8 cellular contexts compared by ENCODE assay signal in the genomic region with DNA sequence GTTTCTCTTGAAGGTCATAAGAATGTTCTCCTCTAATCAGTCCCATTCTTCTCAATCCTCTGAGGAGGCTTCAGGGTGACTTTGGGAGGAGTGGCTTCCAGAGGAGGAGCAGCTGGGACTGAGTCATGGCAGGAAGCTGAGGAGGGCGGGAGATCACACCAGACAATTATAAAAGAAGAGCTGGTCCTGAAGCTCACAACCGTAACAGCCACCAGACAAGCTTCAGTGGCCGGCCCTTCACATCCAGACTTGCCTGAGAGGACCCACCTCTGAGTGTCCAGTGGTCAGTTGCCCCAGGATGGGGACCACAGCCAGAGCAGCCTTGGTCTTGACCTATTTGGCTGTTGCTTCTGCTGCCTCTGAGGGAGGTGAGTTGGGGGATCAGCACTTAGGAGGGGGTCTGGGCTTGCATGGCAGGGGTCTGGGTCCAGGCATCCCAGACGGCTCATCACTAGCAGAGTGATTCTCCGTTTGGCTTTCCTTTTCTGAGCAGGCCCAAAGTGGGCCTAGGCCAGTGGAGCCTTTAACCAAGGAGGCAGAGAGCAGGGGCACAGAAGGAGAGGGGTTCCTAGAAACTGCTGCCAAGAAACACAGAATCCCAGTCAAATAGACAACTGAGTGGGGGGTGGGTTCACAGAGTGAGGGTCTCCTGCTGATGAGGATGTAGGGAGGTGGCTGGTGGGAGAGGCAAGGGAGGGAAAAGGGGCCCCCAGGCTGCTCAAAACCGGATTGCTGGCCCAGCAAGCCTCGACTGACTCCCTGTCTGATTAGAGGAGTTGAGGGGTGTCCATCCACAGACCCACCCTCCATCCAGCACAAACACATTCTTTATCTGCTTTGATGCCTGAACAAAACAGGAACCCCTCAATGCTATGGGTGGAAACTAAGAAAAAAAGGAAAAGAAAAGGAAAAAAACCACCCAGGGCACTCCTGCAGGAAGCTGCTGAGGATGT. TPM values are rescaled to one million over a fixed set of nuclear protein-coding genes. Genes with fewer than 3 reads are reported as not detected.
DNase-seq lines count a peak whose midpoint lies in the region; ATAC-seq and TF ChIP-seq lines count a peak whose summit lies in the region.

Gene ECM1 (plus strand): TSS at position 198 of the 953 bp plus-strand sequence. CDS start 101 bp downstream, at position 299.

- TF ChIP-seq CTCF in astrocyte of the spinal cord (IDR thresholded peaks at IDR 0.05; ENCODE audit: low read depth, low read length) = no peak
- TF ChIP-seq CTCF in kidney epithelial cell (IDR thresholded peaks at IDR 0.05; ENCODE audit: insufficient read depth, low read length, poor library complexity, severe bottlenecking) = no peak
- TF ChIP-seq CTCF in thoracic aorta (IDR thresholded peaks at IDR 0.05) = no peak

- no peaks in the 10 kb centered on the region for H3K9me3 ChIP-seq in HUES48 (ENCODE audit: control insufficient read depth, insufficient read depth, low read length)
- H3K9me3 ChIP-seq in thoracic aorta = no peaks in the 10 kb centered on the region

- H3K4me3 ChIP-seq in ACC112 (ENCODE audit: low read depth, low read length) (peak within 1 kb of the TSS; percentile 76), HUES48 (ENCODE audit: low read depth, low read length) (no peak within 1 kb of the TSS), astrocyte of the spinal cord (ENCODE audit: low read depth, low read length) (peak within 1 kb of the TSS; percentile 24), kidney epithelial cell (ENCODE audit: low read depth, low read length) (no peak within 1 kb of the TSS), thoracic aorta (peak within 1 kb of the TSS; percentile 60)

- H3K79me2 ChIP-seq in ACC112 (ENCODE audit: control insufficient read depth, insufficient read depth, low read length, unreplicated experiment) = peaks cover 7% of the 10 kb centered on the region

- no peak within 1 kb of the TSS for H2AFZ ChIP-seq in ACC112 (ENCODE audit: low read length, unreplicated experiment)

- ATAC-seq in thoracic aorta (ENCODE audit: insufficient number of reproducible peaks, low FRiP score, low read depth) (no peak), GM21723 (IDR thresholded peaks at IDR 0.05; ENCODE audit: unreplicated experiment) (no peak), GM19035 (IDR thresholded peaks at IDR 0.05; ENCODE audit: unreplicated experiment) (no peak)
- ATAC-seq in activated CD4-positive, CD25-positive, alpha-beta regulatory T cell treated with anti-CD3 and anti-CD28 coated beads, Interleukin-2, amount 50 U/mL, for 24 hours = no peak

- in situ Hi-C loops in astrocyte of the spinal cord (cut with HindIII; ENCODE audit: low sequenced_read_pairs) = no loop called here

- H3K27me3 ChIP-seq in ACC112 (ENCODE audit: insufficient read depth, low read length) (no peaks in the 10 kb centered on the region), HUES48 (ENCODE audit: control insufficient read depth, insufficient read depth, low read length) (no peaks in the 10 kb centered on the region), kidney epithelial cell (ENCODE audit: control insufficient read depth, insufficient read depth, low read length) (no peaks in the 10 kb centered on the region), thoracic aorta (replicated peaks; ENCODE audit: insufficient read depth) (no peaks in the 10 kb centered on the region)

- H3K36me3 ChIP-seq in ACC112 (ENCODE audit: insufficient read depth, low read length) (no peaks in the 10 kb centered on the region), HUES48 (ENCODE audit: control insufficient read depth, insufficient read depth, low read length) (peaks cover 38% of the 10 kb centered on the region), kidney epithelial cell (ENCODE audit: control insufficient read depth, insufficient read depth, low read length) (no peaks in the 10 kb centered on the region), thoracic aorta (peaks cover 19% of the 10 kb centered on the region)

- H3K4me1 ChIP-seq in ACC112 (ENCODE audit: control insufficient read depth, insufficient read depth, low read length, unreplicated experiment) = peaks cover 21% of the 10 kb centered on the region
- no peaks in the 10 kb centered on the region for H3K4me1 ChIP-seq in HUES48 (ENCODE audit: control insufficient read depth, insufficient read depth, low read length)
- H3K4me1 ChIP-seq in thoracic aorta (ENCODE audit: control insufficient read depth in 1 of 2, low read depth in 2 of 2) = peaks cover 0 to 3% of the 10 kb centered on the region in 2 donors

- H3K27ac ChIP-seq in ACC112 (ENCODE audit: low read depth, low read length) = peak within 1 kb of the TSS; percentile 56
- H3K27ac ChIP-seq in HUES48 (ENCODE audit: low read depth, low read length) = peak within 1 kb of the TSS; percentile 37
- peak within 1 kb of the TSS in 1 of 2 donors; percentile 71 for H3K27ac ChIP-seq in thoracic aorta

- peak; percentile 73 for DNase-seq in astrocyte of the spinal cord (ENCODE audit: low read depth, low spot score)
- DNase-seq in kidney epithelial cell (ENCODE audit: low read depth) = peak; percentile 39
- peak; percentile 12 for DNase-seq in thoracic aorta (ENCODE audit: low spot score)

- H3K9ac ChIP-seq in HUES48 (ENCODE audit: low read depth, low read length) = no peak within 1 kb of the TSS

RNA-seq across cellular contexts. Expression of gene ECM1, which starts in this region (rescaled TPM):
- total RNA-seq in kidney epithelial cell (5.4 and 6.0 TPM in 2 replicates), thoracic aorta (10 to 100 TPM; 22.8 to 54.0 TPM)

Comparison
In these comparisons a context has a peak if more than half of its experiments do, and no peak if none do; other contexts are left out.
1. H3K4me3 ChIP-seq: peak in ACC112 (single experiment), astrocyte of the spinal cord (single experiment) and thoracic aorta (single experiment); none in HUES48 (single experiment) and kidney epithelial cell (single experiment).
2. DNase-seq: peak in every context shown above with its lines; median percentile 73 in astrocyte of the spinal cord; 39 in kidney epithelial cell; 12 in thoracic aorta.